In the genomic region with DNA sequence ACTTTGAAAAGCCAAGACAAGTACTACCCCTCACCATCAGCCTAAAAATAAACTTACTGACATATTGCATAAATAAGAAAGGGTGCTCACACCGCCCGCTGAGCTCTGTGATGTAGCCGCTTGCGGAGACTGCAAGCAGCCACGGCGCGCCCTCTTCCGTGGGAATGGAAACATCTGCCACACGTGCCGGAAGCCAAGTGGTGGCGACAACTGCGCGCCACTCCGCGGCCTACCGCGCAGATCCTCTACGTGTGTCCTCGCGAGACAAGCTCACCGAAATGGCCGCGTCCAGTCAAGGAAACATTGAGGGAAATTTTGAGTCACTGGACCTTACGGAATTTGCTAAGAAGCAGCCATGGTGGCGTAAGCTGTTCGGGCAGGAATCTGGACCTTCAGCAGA, we compare ENCODE assay signal across 2 cellular contexts. TPM values are rescaled to one million over a fixed set of nuclear protein-coding genes. Genes with fewer than 3 reads are reported as not detected.
"Had no signal": no experiment of that assay in that cellular context is flagged by ENCODE, and none has a peak within 500 bp of the region (broad histone marks: within the 10 kb centered on the region; RNA-seq: fewer than 3 reads in every experiment).

No MANE protein-coding gene starts in this region.

RNA-seq across cellular contexts. Expression of gene FOXD1, which starts 59.9 kb away (rescaled TPM):
- total RNA-seq: cardiac muscle cell, liver had no signal
- polyA plus RNA-seq: liver had no signal
